ENCODE assay signal across 8 cellular contexts in the genomic region with DNA sequence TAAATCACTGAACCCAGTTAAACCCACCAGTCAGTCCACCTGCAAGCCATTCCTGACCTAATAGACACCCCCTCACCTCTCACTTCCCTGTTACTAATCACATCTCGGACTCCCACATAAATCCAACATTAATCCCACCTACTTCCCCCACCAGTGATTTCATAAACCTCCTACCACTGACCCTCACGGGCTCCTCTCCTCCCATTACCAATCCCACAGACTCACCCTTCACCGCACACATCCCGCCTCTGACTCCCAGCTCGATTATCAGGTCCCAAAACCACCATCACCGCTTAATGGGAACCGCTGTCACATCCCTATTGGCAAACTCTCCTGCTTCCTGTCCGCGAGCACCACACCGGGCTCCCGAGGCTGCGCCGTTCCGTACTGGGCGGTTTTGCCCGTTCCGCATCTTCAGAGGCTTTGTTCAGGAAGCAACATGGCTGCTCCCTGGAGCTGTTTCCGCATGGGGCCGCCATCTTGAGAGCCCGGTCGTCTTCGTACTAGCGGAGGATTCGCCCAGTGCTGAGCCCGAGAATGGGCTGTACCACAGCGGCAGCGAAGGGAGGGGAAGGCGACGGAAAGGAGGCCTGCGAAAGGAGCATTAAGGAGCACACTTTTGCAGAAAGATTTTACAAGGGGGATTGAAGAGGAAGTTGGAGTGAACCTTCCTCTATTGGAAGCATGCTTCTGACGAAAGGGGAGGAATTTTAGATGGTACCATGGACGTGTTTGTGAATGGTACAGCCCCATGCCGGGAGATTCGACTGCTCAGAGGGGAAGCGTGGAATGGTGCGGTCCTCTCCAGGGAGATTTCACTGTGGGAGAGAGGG. TPM values are rescaled to one million over a fixed set of nuclear protein-coding genes. Genes with fewer than 3 reads are reported as not detected.
DNase-seq lines count a peak whose midpoint lies in the region; ATAC-seq and TF ChIP-seq lines count a peak whose summit lies in the region.

Gene ZNF300 (minus strand): TSS at position 502 of the 833 bp plus-strand sequence. CDS start 1,825 bp downstream, outside the sequence.

- peaks cover 43% of the 10 kb centered on the region for H3K9me3 Mint-ChIP-seq in osteocyte (ENCODE audit: unreplicated experiment)

- H3K4me3 ChIP-seq in heart right ventricle (peak within 1 kb of the TSS; percentile 18 to 63 (median 54)), thoracic aorta (peak within 1 kb of the TSS; percentile 74)

- H3K27me3 ChIP-seq in heart right ventricle = no peaks in the 10 kb centered on the region
- H3K27me3 ChIP-seq in thoracic aorta (replicated peaks; ENCODE audit: insufficient read depth) = no peaks in the 10 kb centered on the region

- H3K9me3 ChIP-seq in heart right ventricle = peaks cover 0 to 100% (median 49%) of the 10 kb centered on the region in 11 donors
- H3K9me3 ChIP-seq in thoracic aorta = peaks cover 47% of the 10 kb centered on the region

- H3K27ac Mint-ChIP-seq in osteocyte (ENCODE audit: unreplicated experiment) = peak within 1 kb of the TSS; percentile 99

- peaks cover 13% of the 10 kb centered on the region for H3K4me1 Mint-ChIP-seq in osteocyte (ENCODE audit: unreplicated experiment)

- H3K4me3 Mint-ChIP-seq in osteocyte (ENCODE audit: unreplicated experiment) = peak within 1 kb of the TSS; percentile 97

- TF ChIP-seq CTCF in heart right ventricle (IDR thresholded peaks at IDR 0.05) (no peak), osteocyte (IDR thresholded peaks at IDR 0.05) (no peak), thoracic aorta (IDR thresholded peaks at IDR 0.05) (no peak)

- intact Hi-C loops in heart right ventricle (cut with DNase I) = no loop called here

- H3K27ac ChIP-seq in angular gyrus (ENCODE audit: low read depth, low read length) (peak within 1 kb of the TSS; percentile 91), heart right ventricle (peak within 1 kb of the TSS in 9 of 10 donors; percentile 40 to 87 (median 72)), thoracic aorta (peak within 1 kb of the TSS; percentile 47 to 62)

- H3K36me3 ChIP-seq in heart right ventricle (peaks cover 0 to 40% (median 8%) of the 10 kb centered on the region in 9 donors), thoracic aorta (peaks cover 13% of the 10 kb centered on the region)

- peaks cover 37% of the 10 kb centered on the region for H3K36me3 Mint-ChIP-seq in osteocyte (ENCODE audit: unreplicated experiment)

- ATAC-seq in heart right ventricle (peak; percentile 99 to 100 (median 100)), thoracic aorta (ENCODE audit: insufficient number of reproducible peaks, low FRiP score, low read depth) (peak; percentile 81), GM21528 (IDR thresholded peaks at IDR 0.05; ENCODE audit: low FRiP score, unreplicated experiment) (no peak)

- H3K4me1 ChIP-seq in heart right ventricle (peaks cover 0 to 7% (median 0%) of the 10 kb centered on the region in 9 donors), thoracic aorta (ENCODE audit: control insufficient read depth in 1 of 2, low read depth in 2 of 2) (peaks cover 0 to 5% of the 10 kb centered on the region in 2 donors)

- peak; percentile 83 for DNase-seq in COLO829 (ENCODE audit: low spot score)
- peak; percentile 95 for DNase-seq in HPDE6-E6E7 (ENCODE audit: extremely low spot score)
- DNase-seq in SK-N-DZ (ENCODE audit: low spot score) = peak; percentile 98
- peak; percentile 81 to 88 for DNase-seq in heart right ventricle
- peak; percentile 95 for DNase-seq in osteocyte (ENCODE audit: extremely low spot score, unreplicated experiment)
- DNase-seq in thoracic aorta (ENCODE audit: low spot score) = peak; percentile 33

- H3K27me3 Mint-ChIP-seq in osteocyte (ENCODE audit: unreplicated experiment) = peaks cover 2% of the 10 kb centered on the region

- WGBS in heart right ventricle, 2 donors = 5 to 7% methylated on average over 36 of the region's 36 CpGs

RNA-seq across cellular contexts. Expression of gene ZNF300, which starts in this region (rescaled TPM):
- polyA plus RNA-seq in SK-N-DZ (2014; cell fraction: cytosol; rRNA removed) = 53.5 and 54.2 TPM in 2 replicates
- polyA plus RNA-seq in SK-N-DZ (2014; cell fraction: nucleus; rRNA removed) = 199 and 236 TPM in 2 replicates
- total RNA-seq in heart right ventricle (1 to 10 TPM in 4 of 10 donors, under 1 TPM in 6; 0.51 to 1.5 (median 0.83) TPM), osteocyte (7.7 and 8.7 TPM in 2 replicates), thoracic aorta (1 to 10 TPM; 3.8 to 8.0 TPM)
- polyA plus RNA-seq in heart right ventricle = 1 to 10 TPM; 1.4 to 4.8 TPM

Comparison
In these comparisons a context has a peak if more than half of its experiments do, and no peak if none do; other contexts are left out.
1. DNase-seq: peak in every context shown above with its lines; median percentile 98 in SK-N-DZ; 95 in HPDE6-E6E7; 95 in osteocyte; 84 in heart right ventricle; 83 in COLO829; 33 in thoracic aorta.